Comparison of ENCODE assay signal across 21 cellular contexts in the genomic region with DNA sequence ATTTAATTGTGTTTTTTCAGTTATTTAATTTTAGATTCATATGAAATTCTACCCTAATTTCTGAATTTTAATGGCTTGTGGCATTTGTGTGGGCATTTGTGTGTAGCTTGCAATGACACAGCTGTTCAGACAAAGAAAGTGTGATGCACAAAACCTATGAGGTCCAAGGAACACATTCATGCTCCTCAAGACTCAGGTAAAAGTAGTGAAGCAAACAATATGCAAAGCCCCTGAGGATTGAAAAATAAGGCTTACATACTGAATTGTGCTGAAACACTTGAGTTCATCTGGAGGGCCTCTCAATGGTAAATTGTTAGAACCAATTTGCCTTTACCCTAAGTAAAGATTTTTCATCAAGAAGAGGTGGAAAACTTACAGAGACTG. TPM values are rescaled to one million over a fixed set of nuclear protein-coding genes. Genes with fewer than 3 reads are reported as not detected.
DNase-seq lines count a peak whose midpoint lies in the region; ATAC-seq, FAIRE-seq and TF ChIP-seq lines count a peak whose summit lies in the region.
"Had no signal": no experiment of that assay in that cellular context is flagged by ENCODE, and none has a peak within 500 bp of the region (broad histone marks: within the 10 kb centered on the region; RNA-seq: fewer than 3 reads in every experiment).

No MANE protein-coding gene starts in this region.

- peak overlapping the region; percentile 63 for H4K91ac ChIP-seq in IMR-90 (ENCODE audit: insufficient read depth, low read depth, low read length)

- H3K14ac ChIP-seq in IMR-90 (replicated peaks; ENCODE audit: low read depth, low read length) = peak overlapping the region; percentile 17; the same call in 1 of the 2 replicates

- H3K27ac Mint-ChIP-seq in T-helper 17 cell = no peak overlapping the region

- TF ChIP-seq RAD21 in IMR-90 (IDR thresholded peaks at IDR 0.05; ENCODE audit: low read length) = no peak

- no peak overlapping the region for H3K27ac ChIP-seq in IMR-90 (ENCODE audit: insufficient read depth, low read length)
- no peak overlapping the region for H3K27ac ChIP-seq in keratinocyte (ENCODE audit: control insufficient read depth, insufficient read depth, low read length)
- H3K27ac ChIP-seq in WERI-Rb-1 = no peak overlapping the region
- H3K27ac ChIP-seq in upper lobe of right lung = no peak overlapping the region
- H3K27ac ChIP-seq: right lobe of liver, suprapubic skin had no signal

- no peak overlapping the region for H2AK9ac ChIP-seq in IMR-90 (replicated peaks; ENCODE audit: low read depth, low read length, poor library complexity)

- intact Hi-C loops in IMR-90 (cut with micrococcal nuclease) (loop anchor here (2.0 kb wide), 2 partner anchors 26 to 34 kb away; no protein-coding TSS in a partner anchor), upper lobe of right lung (cut with DNase I) (no loop called here)

- TF ChIP-seq POLR2A in IMR-90 (IDR thresholded peaks at IDR 0.05; ENCODE audit: low read depth, low read length) = no peak

- peak overlapping the region; percentile 77 for H2BK120ac ChIP-seq in IMR-90 (ENCODE audit: low read depth, low read length)

- H3K4me3 ChIP-seq in IMR-90 (ENCODE audit: insufficient read depth, low read depth, low read length) (no peak overlapping the region), keratinocyte (ENCODE audit: control insufficient read depth in 2 of 3, extremely low read depth in 1 of 3, insufficient read depth in 2 of 3, low read depth in 1 of 3, low read length in 3 of 3) (no peak overlapping the region), WERI-Rb-1 (ENCODE audit: low read depth, low read length) (no peak overlapping the region), upper lobe of right lung (no peak overlapping the region)
- H3K4me3 ChIP-seq: right lobe of liver, suprapubic skin had no signal

- H3K9ac ChIP-seq in IMR-90 (ENCODE audit: low read depth, low read length) (no peak overlapping the region), keratinocyte (ENCODE audit: control insufficient read depth, extremely low read depth, insufficient read depth, low read length) (no peak overlapping the region)

- peak overlapping the region; percentile 3 to 65; a peak in 3 of 4 replicates for H4K8ac ChIP-seq in IMR-90 (ENCODE audit: low read depth in 2 of 2, low read length in 2 of 2)

- H3K36me3 Mint-ChIP-seq in T-helper 17 cell (ENCODE audit: low read depth) = peaks cover 2% of the 10 kb centered on the region

- H3K27me3 Mint-ChIP-seq in T-helper 17 cell = no peaks in the 10 kb centered on the region

- H2BK20ac ChIP-seq in IMR-90 (ENCODE audit: low read depth, low read length) = peak overlapping the region; percentile 77

- peak overlapping the region; percentile 40; the same call in 1 of the 2 replicates for H4K5ac ChIP-seq in IMR-90 (ENCODE audit: low read depth, low read length)

- H3K4me1 ChIP-seq in IMR-90 (ENCODE audit: control insufficient read depth, insufficient read depth, low read length) (peaks cover 9% of the 10 kb centered on the region; the same call in 1 of the 2 replicates), keratinocyte (ENCODE audit: control insufficient read depth, extremely low read depth, insufficient read depth, low read length) (peaks cover 15% of the 10 kb centered on the region), upper lobe of right lung (peaks cover 6% of the 10 kb centered on the region)
- H3K4me1 ChIP-seq: BE2C, right lobe of liver had no signal

- H2BK15ac ChIP-seq in IMR-90 (ENCODE audit: low read depth, low read length) = peak overlapping the region; percentile 54; the same call in 1 of the 3 replicates

- no peak for FAIRE-seq in keratinocyte (lab: Jason Lieb, UNC)

- CTCF ChIA-PET in IMR-90 (lab: Yijun Ruan, JAX) = no interaction called here

- H2AFZ ChIP-seq in IMR-90 (replicated peaks; ENCODE audit: low read length, poor library complexity) = no peak overlapping the region
- H2AFZ ChIP-seq in keratinocyte (ENCODE audit: control insufficient read depth, low read length) = no peak overlapping the region

- H2AK5ac ChIP-seq in IMR-90 (ENCODE audit: low read depth, low read length) = peak overlapping the region; percentile 65

- peak overlapping the region; percentile 94 for H2BK5ac ChIP-seq in IMR-90 (ENCODE audit: low read depth, low read length, poor library complexity, severe bottlenecking)

- TF ChIP-seq CTCF in IMR-90 (conservative IDR thresholded peaks at IDR 0.05; ENCODE audit: low read depth, low read length) = no peak
- no peak for TF ChIP-seq CTCF in keratinocyte (optimal IDR thresholded peaks at IDR 0.05 in 1 of 3, IDR thresholded peaks at IDR 0.05 in 1 of 3, conservative IDR thresholded peaks at IDR 0.05 in 1 of 3; ENCODE audit: extremely low read depth in 1 of 3, insufficient read depth in 2 of 3, low read length in 3 of 3)
- no peak for TF ChIP-seq CTCF in WERI-Rb-1 (IDR thresholded peaks at IDR 0.05; ENCODE audit: low read depth, low read length)
- no peak for TF ChIP-seq CTCF in upper lobe of right lung (IDR thresholded peaks at IDR 0.05)

- H3K79me2 ChIP-seq in keratinocyte (ENCODE audit: control insufficient read depth, insufficient read depth, low read length) = no peaks in the 10 kb centered on the region

- H3K27me3 ChIP-seq in IMR-90 (ENCODE audit: control insufficient read depth, insufficient read depth, low read length) (no peaks in the 10 kb centered on the region), keratinocyte (ENCODE audit: control insufficient read depth, extremely low read depth, insufficient read depth, low read length) (no peaks in the 10 kb centered on the region), WERI-Rb-1 (ENCODE audit: insufficient read depth, low read depth, severe bottlenecking) (peaks cover 77% of the 10 kb centered on the region), upper lobe of right lung (no peaks in the 10 kb centered on the region)
- H3K27me3 ChIP-seq: BE2C, right lobe of liver, suprapubic skin had no signal

- DNase-seq in IMR-90 (no peak), keratinocyte (ENCODE audit: low read depth, low spot score) (no peak), T-helper 17 cell (no peak), WERI-Rb-1 (no peak), upper lobe of right lung (no peak)
- no peak for DNase-seq in activated CD4-positive, alpha-beta T cell treated with anti-CD3 and anti-CD28 coated beads, Interleukin-2, amount 50 U/mL, for 4 hours
- DNase-seq: activated CD4-positive, alpha-beta T cell treated with anti-CD3 and anti-CD28 coated beads for 4 hours; activated naive CD4-positive, alpha-beta T cell treated with anti-CD3 and anti-CD28 coated beads, Interleukin-2, amount 50 U/mL, for 16 hours; BE2C; DMS153; hypothalamus; NK-92 treated with Interleukin-12 subunit alpha and Interleukin-12 subunit beta, amount 100 ng/mL, for 24 hours; right lobe of liver; SHP77 treated with DMSO at 0.1 percent for 48 hours; stimulated activated CD4-positive, alpha-beta T cell treated with anti-CD3 and anti-CD28 coated beads, Interleukin-2, amount 100 ng/mL, for 24 hours had no signal

- no peaks in the 10 kb centered on the region for H3K9me3 ChIP-seq in IMR-90 (ENCODE audit: control insufficient read depth, insufficient read depth, low read length)
- H3K9me3 ChIP-seq in keratinocyte (ENCODE audit: control insufficient read depth, low read depth, low read length) = no peaks in the 10 kb centered on the region
- no peaks in the 10 kb centered on the region for H3K9me3 ChIP-seq in T-helper 17 cell (ENCODE audit: control insufficient read depth, low read length, poor library complexity, severe bottlenecking)
- H3K9me3 ChIP-seq in WERI-Rb-1 (ENCODE audit: severe bottlenecking) = no peaks in the 10 kb centered on the region
- no peaks in the 10 kb centered on the region for H3K9me3 ChIP-seq in upper lobe of right lung
- H3K9me3 ChIP-seq: BE2C, right lobe of liver, suprapubic skin had no signal

- H3K4me1 Mint-ChIP-seq in T-helper 17 cell = peaks cover 14% of the 10 kb centered on the region

- peak overlapping the region; percentile 31; the same call in 1 of the 2 replicates for H3K23ac ChIP-seq in IMR-90 (ENCODE audit: low read depth, low read length)

- H3K4me2 ChIP-seq in IMR-90 (ENCODE audit: low read depth, low read length) = no peak overlapping the region
- H3K4me2 ChIP-seq in keratinocyte (ENCODE audit: control insufficient read depth, extremely low read depth, insufficient read depth, low read depth, low read length) = peak overlapping the region; percentile 56

- peaks cover 5% of the 10 kb centered on the region; the same call in 1 of the 2 replicates for H3K9me1 ChIP-seq in IMR-90 (ENCODE audit: insufficient read depth, low read length)
- H3K9me1 ChIP-seq in keratinocyte (ENCODE audit: control insufficient read depth, extremely low read depth, insufficient read depth, low read length) = no peaks in the 10 kb centered on the region

- H4K20me1 ChIP-seq in IMR-90 (ENCODE audit: insufficient read depth, low read length) = no peaks in the 10 kb centered on the region
- no peaks in the 10 kb centered on the region for H4K20me1 ChIP-seq in keratinocyte (ENCODE audit: control insufficient read depth, extremely low read depth, insufficient read depth, low read length)

- in situ Hi-C loops in IMR-90 (cut with MboI; ENCODE audit: low sequenced_read_pairs) = no loop called here

- peak overlapping the region; percentile 51; the same call in 1 of the 2 replicates for H3K4ac ChIP-seq in IMR-90 (ENCODE audit: low read depth, low read length)

- dilution Hi-C loops in IMR-90 (cut with HindIII; ENCODE audit: low sequenced_read_pairs, unreplicated experiment) = no loop called here
- dilution Hi-C loops in keratinocyte (cut with MboI; ENCODE audit: extremely low pct_ligation_motif_present, low sequenced_read_pairs) = no loop called here

- no TSS peak for BruUV-seq in IMR-90 (replicated peaks; lab: Mats Ljungman, UMichigan)

- H3K4me3 Mint-ChIP-seq in T-helper 17 cell = no peak overlapping the region

- H3K79me1 ChIP-seq in IMR-90 (ENCODE audit: low read depth in 1 of 2, low read length in 2 of 2) = 0 out of 4 replicates have a peak, but pooled peaks cover 0 to 2% of the 10 kb centered on the region in 2 experiments

- H3K56ac ChIP-seq in IMR-90 (ENCODE audit: extremely low read depth, insufficient read depth, low read length) = no peak overlapping the region

- H3K36me3 ChIP-seq in IMR-90 (ENCODE audit: control insufficient read depth, insufficient read depth, low read length) (no peaks in the 10 kb centered on the region; the same call in 1 of the 2 replicates), keratinocyte (ENCODE audit: control insufficient read depth in 2 of 2, extremely low read depth in 1 of 2, insufficient read depth in 2 of 2, low read length in 2 of 2) (no peaks in the 10 kb centered on the region), WERI-Rb-1 (no peaks in the 10 kb centered on the region), upper lobe of right lung (no peaks in the 10 kb centered on the region)
- H3K36me3 ChIP-seq: BE2C, right lobe of liver, suprapubic skin had no signal

- POLR2A ChIA-PET in IMR-90 (lab: Charles Lee; ENCODE audit: unreplicated experiment) = no interaction called here

- ATAC-seq in GM18502 (IDR thresholded peaks at IDR 0.05; ENCODE audit: poor library complexity, unreplicated experiment) = peak; percentile 31
- peak; percentile 15 for ATAC-seq in GM21447 (IDR thresholded peaks at IDR 0.05; ENCODE audit: unreplicated experiment)
- ATAC-seq in IMR-90 (ENCODE audit: low read depth) = no peak
- no peak for ATAC-seq in T-helper 17 cell
- ATAC-seq in upper lobe of right lung = no peak

- H3K18ac ChIP-seq in IMR-90 (ENCODE audit: low read depth, low read length) = peak overlapping the region; percentile 78; the same call in 1 of the 2 replicates

RNA-seq across cellular contexts. Expression of a gene that starts 28.1 kb away (rescaled TPM):
- total RNA-seq in IMR-90 (2012; rRNA removed) (56.9 and 71.7 TPM in 2 replicates), T-helper 17 cell (1,000 to 10,000 TPM in 1 of 2 donors, 100 to 1,000 TPM in 1; 860 to 1,128 TPM), upper lobe of right lung (226 TPM)
- polyA plus RNA-seq in IMR-90 (2012; rRNA removed) (39.0 and 40.7 TPM in 2 replicates), keratinocyte (2.8 to 5.9 TPM (median 4.7 TPM) in 3 replicates)
- 12.9 and 32.4 TPM in 2 replicates for polyA plus RNA-seq in IMR-90 (2012; cell fraction: cytosol; rRNA removed)
- polyA plus RNA-seq in IMR-90 (2012; cell fraction: nucleus; rRNA removed; ENCODE audit: low replicate concordance) = 7.9 and 30.3 TPM in 2 replicates
- polyA plus RNA-seq in keratinocyte (2011; ENCODE audit: low read depth) = not detected
- 1.7 and 2.7 TPM in 2 replicates for polyA plus RNA-seq in keratinocyte (2011; cell fraction: cytosol; rRNA removed)
- 4.5 and 5.1 TPM in 2 replicates for polyA plus RNA-seq in keratinocyte (2011; cell fraction: nucleus; rRNA removed)
- 4.6 TPM in 1 of 2 replicates, not detected in the other for polyA plus RNA-seq in keratinocyte (2012; ENCODE audit: low replicate concordance)
- 2.7 to 8.5 TPM (median 4.6 TPM) in 3 replicates for polyA minus RNA-seq in keratinocyte
- 1.9 TPM for polyA minus RNA-seq in keratinocyte (2011; cell fraction: cytosol; rRNA and poly(A)+ RNA removed)
- 3.6 and 6.4 TPM in 2 replicates for polyA minus RNA-seq in keratinocyte (2011; cell fraction: nucleus; rRNA and poly(A)+ RNA removed)

RNA-seq across cellular contexts. Expression of a gene that starts 53.6 kb away (rescaled TPM):
- total RNA-seq in IMR-90 (2012; rRNA removed) = not detected in 2 replicates
- 0.09 TPM in 1 of 2 replicates, not detected in the other for polyA plus RNA-seq in IMR-90 (2012; rRNA removed)
- polyA plus RNA-seq in IMR-90 (2012; cell fraction: cytosol; rRNA removed) = not detected in 2 replicates
- polyA plus RNA-seq in IMR-90 (2012; cell fraction: nucleus; rRNA removed; ENCODE audit: low replicate concordance) = not detected in 2 replicates
- polyA plus RNA-seq in keratinocyte = not detected in 3 replicates
- not detected for polyA plus RNA-seq in keratinocyte (2011; ENCODE audit: low read depth)
- polyA plus RNA-seq in keratinocyte (2011; cell fraction: cytosol; rRNA removed) = not detected in 2 replicates
- polyA plus RNA-seq in keratinocyte (2011; cell fraction: nucleus; rRNA removed) = not detected in 2 replicates
- polyA plus RNA-seq in keratinocyte (2012; ENCODE audit: low replicate concordance) = not detected in 2 replicates
- polyA minus RNA-seq in keratinocyte = not detected in 3 replicates
- polyA minus RNA-seq in keratinocyte (2011; cell fraction: cytosol; rRNA and poly(A)+ RNA removed) = not detected
- polyA minus RNA-seq in keratinocyte (2011; cell fraction: nucleus; rRNA and poly(A)+ RNA removed) = not detected in 2 replicates
- total RNA-seq in T-helper 17 cell = not detected
- total RNA-seq in upper lobe of right lung = not detected
- total RNA-seq: MCF 10A, mononuclear cell, omental fat pad, right lobe of liver, suprapubic skin had no signal

Comparison
In these comparisons a context has a peak if more than half of its experiments do, and no peak if none do; other contexts are left out.
1. ATAC-seq: peak in GM18502 (single experiment) and GM21447 (single experiment); none in IMR-90 (single experiment), T-helper 17 cell (single experiment) and upper lobe of right lung (single experiment).